In the genomic region with DNA sequence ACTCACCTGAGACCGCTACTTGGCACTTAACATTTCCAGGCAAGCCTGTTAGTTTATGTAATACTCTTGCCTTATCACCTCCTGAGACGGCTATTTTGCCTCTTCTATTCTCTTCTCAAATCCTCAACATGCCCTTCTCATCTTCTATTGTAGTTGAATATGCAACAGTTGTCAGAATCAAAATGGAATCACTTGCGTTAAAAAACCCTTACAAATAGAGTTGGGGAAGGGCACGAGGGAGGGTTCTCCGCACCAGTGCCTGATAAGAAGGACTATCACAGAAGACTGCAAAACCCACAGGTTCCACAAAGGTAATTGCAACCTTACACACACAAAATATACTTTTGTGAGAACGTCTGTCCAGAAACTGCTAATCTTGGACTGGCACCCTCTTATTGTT, we compare ENCODE assay signal across 35 cellular contexts.
"Had no signal": no experiment of that assay in that cellular context is flagged by ENCODE, and none has a peak within 500 bp of the region (broad histone marks: within the 10 kb centered on the region; RNA-seq: fewer than 3 reads in every experiment).

No MANE protein-coding gene starts in this region.

- ATAC-seq: activated CD8-positive, alpha-beta T cell treated with anti-CD3 and anti-CD28 coated beads for 36 hours; activated naive CD4-positive, alpha-beta T cell treated with anti-CD3 and anti-CD28 coated beads, Interleukin-2, amount 50 U/mL, for 72 hours; activated T-cell treated with anti-CD3 and anti-CD28 coated beads, Interleukin-2, amount 50 U/mL, for 4 hours; activated T-cell treated with anti-CD3 and anti-CD28 coated beads, Interleukin-2, amount 50 U/mL, for 72 hours; activated T-helper 17 cell treated with anti-CD3 and anti-CD28 coated beads, Interleukin-2, amount 50 U/mL, for 72 hours; body of pancreas had no signal

- H3K27ac ChIP-seq: adrenal gland, body of pancreas, brain microvascular endothelial cell, breast epithelium, cardiac muscle cell, VCaP had no signal

- H3K36me3 ChIP-seq: adrenal gland, brain microvascular endothelial cell, breast epithelium, cardiac muscle cell had no signal

- H3K4me1 ChIP-seq: adrenal gland, body of pancreas, breast epithelium had no signal

- H3K9me3 ChIP-seq: adrenal gland, body of pancreas, breast epithelium had no signal

- FAIRE-seq: astrocyte, TTC549 had no signal

- H3K27me3 ChIP-seq: adrenal gland, brain microvascular endothelial cell, breast epithelium, cardiac muscle cell had no signal

- H3K4me3 ChIP-seq: adrenal gland, body of pancreas, breast epithelium, cardiac muscle cell had no signal

- DNase-seq: activated B cell treated with CpG ODN at 0.5 μM for 24 hours; activated CD4-positive, alpha-beta memory T cell treated with anti-CD3 and anti-CD28 coated beads for 36 hours; activated CD4-positive, alpha-beta T cell treated with anti-CD3 and anti-CD28 coated beads for 4 hours; activated CD4-positive, alpha-beta T cell treated with anti-CD3 and anti-CD28 coated beads, Interleukin-2, amount 10 ng/mL, durations not matched to agents 24 days and 14 days; activated CD4-positive, alpha-beta T cell treated with anti-CD3 and anti-CD28 coated beads, Interleukin-2, amount 50 U/mL, for 1 hour; activated CD4-positive, alpha-beta T cell treated with anti-CD3 and anti-CD28 coated beads, Interleukin-2, amount 50 U/mL, for 4 hours; activated CD4-positive, CD25-positive, alpha-beta regulatory T cell treated with anti-CD3 and anti-CD28 coated beads, Interleukin-2, amount 50 U/mL, for 72 hours; activated CD8-positive, alpha-beta memory T cell treated with anti-CD3 and anti-CD28 coated beads, Interleukin-2, amount 50 U/mL, for 4 hours; activated CD8-positive, alpha-beta T cell treated with anti-CD3 and anti-CD28 coated beads for 36 hours; activated effector memory CD4-positive, alpha-beta T cell treated with anti-CD3 and anti-CD28 coated beads, Interleukin-2, amount 50 U/mL, for 16 hours; activated gamma-delta T cell treated with Interleukin-2 at 50 U/mL for 16 hours; activated naive CD4-positive, alpha-beta T cell; activated naive CD4-positive, alpha-beta T cell treated with anti-CD3 and anti-CD28 coated beads for 36 hours; activated naive CD4-positive, alpha-beta T cell treated with anti-CD3 and anti-CD28 coated beads, Interleukin-2, amount 50 U/mL, for 16 hours; activated naive CD8-positive, alpha-beta T cell treated with anti-CD3 and anti-CD28 coated beads for 36 hours; activated T-cell treated with anti-CD3 and anti-CD28 coated beads for 4 hours; activated T-cell treated with anti-CD3 and anti-CD28 coated beads, Interleukin-2, amount 50 U/mL, for 1 hour; activated T-cell treated with anti-CD3 and anti-CD28 coated beads, Interleukin-2, amount 50 U/mL, for 4 hours; activated T-cell treated with anti-CD3 and anti-CD28 coated beads, Interleukin-2, amount 50 U/mL, for 72 hours; adrenal gland; amniotic stem cell; aorta; body of pancreas; brain microvascular endothelial cell; caudate nucleus; cerebellar nuclear complex; T-helper 2 cell; T-helper 9 cell had no signal
